ENCODE assay signal across 2 cellular contexts in genomic region chr1:186819563-186819962, GRCh38.
TF ChIP-seq lines count a peak whose summit lies in the region.

No MANE protein-coding gene starts in this region.

TF ChIP-seq in SK-N-SH, 30 proteins besides CTCF, POLR2A, EP300 and RAD21 (continued from another document):
- TF ChIP-seq, protein P1, sequence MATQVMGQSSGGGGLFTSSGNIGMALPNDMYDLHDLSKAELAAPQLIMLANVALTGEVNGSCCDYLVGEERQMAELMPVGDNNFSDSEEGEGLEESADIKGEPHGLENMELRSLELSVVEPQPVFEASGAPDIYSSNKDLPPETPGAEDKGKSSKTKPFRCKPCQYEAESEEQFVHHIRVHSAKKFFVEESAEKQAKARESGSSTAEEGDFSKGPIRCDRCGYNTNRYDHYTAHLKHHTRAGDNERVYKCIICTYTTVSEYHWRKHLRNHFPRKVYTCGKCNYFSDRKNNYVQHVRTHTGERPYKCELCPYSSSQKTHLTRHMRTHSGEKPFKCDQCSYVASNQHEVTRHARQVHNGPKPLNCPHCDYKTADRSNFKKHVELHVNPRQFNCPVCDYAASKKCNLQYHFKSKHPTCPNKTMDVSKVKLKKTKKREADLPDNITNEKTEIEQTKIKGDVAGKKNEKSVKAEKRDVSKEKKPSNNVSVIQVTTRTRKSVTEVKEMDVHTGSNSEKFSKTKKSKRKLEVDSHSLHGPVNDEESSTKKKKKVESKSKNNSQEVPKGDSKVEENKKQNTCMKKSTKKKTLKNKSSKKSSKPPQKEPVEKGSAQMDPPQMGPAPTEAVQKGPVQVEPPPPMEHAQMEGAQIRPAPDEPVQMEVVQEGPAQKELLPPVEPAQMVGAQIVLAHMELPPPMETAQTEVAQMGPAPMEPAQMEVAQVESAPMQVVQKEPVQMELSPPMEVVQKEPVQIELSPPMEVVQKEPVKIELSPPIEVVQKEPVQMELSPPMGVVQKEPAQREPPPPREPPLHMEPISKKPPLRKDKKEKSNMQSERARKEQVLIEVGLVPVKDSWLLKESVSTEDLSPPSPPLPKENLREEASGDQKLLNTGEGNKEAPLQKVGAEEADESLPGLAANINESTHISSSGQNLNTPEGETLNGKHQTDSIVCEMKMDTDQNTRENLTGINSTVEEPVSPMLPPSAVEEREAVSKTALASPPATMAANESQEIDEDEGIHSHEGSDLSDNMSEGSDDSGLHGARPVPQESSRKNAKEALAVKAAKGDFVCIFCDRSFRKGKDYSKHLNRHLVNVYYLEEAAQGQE (IDR thresholded peaks at IDR 0.05; ENCODE audit: low read depth, low read length) = no peak
- TF ChIP-seq MEF2A (IDR thresholded peaks at IDR 0.05; ENCODE audit: borderline replicate concordance, low read depth) (no peak), RCOR1 (IDR thresholded peaks at IDR 0.05; ENCODE audit: low read length) (no peak), SMC3 (IDR thresholded peaks at IDR 0.05; ENCODE audit: low read depth, low read length) (no peak), MAX (IDR thresholded peaks at IDR 0.05; ENCODE audit: low read depth) (no peak), GATA2 (CRISPR knock-in tag; IDR thresholded peaks at IDR 0.05) (no peak)

TF ChIP-seq in SK-N-SH treated with all-trans-retinoic acid at 6 μM for 48 hours, 23 proteins besides CTCF, POLR2A, EP300 and RAD21 (continued from another document):
- TF ChIP-seq ARNTL (CRISPR knock-in tag; IDR thresholded peaks at IDR 0.05; ENCODE audit: borderline replicate concordance, low read depth) (no peak), RARB (CRISPR knock-in tag; IDR thresholded peaks at IDR 0.05) (no peak)
